ENCODE assay signal across 28 cellular contexts in the genomic region with DNA sequence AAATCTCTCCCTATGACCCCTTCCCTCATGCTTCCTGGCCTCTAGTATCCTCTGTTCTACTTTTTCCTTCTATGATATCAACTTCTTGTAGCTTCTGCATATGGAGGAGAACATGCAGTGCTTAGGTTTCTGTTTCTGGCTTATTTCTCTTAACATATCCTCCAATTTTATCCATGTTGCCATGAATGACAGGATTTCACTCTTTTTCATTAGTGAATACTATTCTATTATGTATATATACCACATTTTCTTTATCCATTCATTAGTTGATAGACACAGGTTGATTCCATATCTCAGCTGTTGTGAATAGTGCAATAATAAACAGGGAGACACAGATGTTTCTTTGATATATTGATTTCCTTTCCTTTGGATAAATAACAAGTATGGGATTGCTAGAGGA.
"Had no signal": no experiment of that assay in that cellular context is flagged by ENCODE, and none has a peak within 500 bp of the region (broad histone marks: within the 10 kb centered on the region; RNA-seq: fewer than 3 reads in every experiment).

No MANE protein-coding gene starts in this region.

- H3K27me3 Mint-ChIP-seq: stimulated activated memory B cell treated with anti-CD40 and anti-IgM and Interleukin-4, amounts not matched to agents 10 μg/mL and 1 μg/mL and 100 μg/mL, for 72 hours; stimulated activated naive B cell treated with anti-CD40 and anti-IgM and Interleukin-4, amounts not matched to agents 10 μg/mL and 1 μg/mL and 100 μg/mL, for 72 hours; stimulated activated naive CD8-positive, alpha-beta T cell treated with anti-CD3 and anti-CD28 coated beads, Interleukin-15, amount 100 ng/mL, for 72 hours; stimulated activated naive CD8-positive, alpha-beta T cell treated with anti-CD3 and anti-CD28 coated beads, Interleukin-15, Interleukin-2, amounts not matched to agents 100 ng/mL and 50 ng/mL, for 24 hours; type B pancreatic cell had no signal

- H3K36me3 Mint-ChIP-seq: stimulated activated effector memory CD8-positive, alpha-beta T cell treated with anti-CD3 and anti-CD28 coated beads, Interleukin-12 subunit alpha, Interleukin-12 subunit beta, amount 100 ng/mL, for 72 hours; type B pancreatic cell had no signal

- H3K4me1 Mint-ChIP-seq: stimulated activated effector memory CD8-positive, alpha-beta T cell treated with anti-CD3 and anti-CD28 coated beads, Interleukin-12 subunit alpha, Interleukin-12 subunit beta, amount 100 ng/mL, for 72 hours; stimulated activated naive CD8-positive, alpha-beta T cell treated with anti-CD3 and anti-CD28 coated beads, Interleukin-15, amount 100 ng/mL, for 72 hours had no signal

- H3K27ac Mint-ChIP-seq: stimulated activated effector memory CD8-positive, alpha-beta T cell treated with anti-CD3 and anti-CD28 coated beads, Interleukin-12 subunit alpha, Interleukin-12 subunit beta, amount 100 ng/mL, for 72 hours; stimulated activated memory B cell treated with anti-CD40 and anti-IgM and Interleukin-4, amounts not matched to agents 10 μg/mL and 1 μg/mL and 100 μg/mL, for 72 hours; stimulated activated naive B cell treated with anti-CD40 and anti-IgM and Interleukin-4, amounts not matched to agents 10 μg/mL and 1 μg/mL and 100 μg/mL, for 72 hours; stimulated activated naive CD8-positive, alpha-beta T cell treated with anti-CD3 and anti-CD28 coated beads, Interleukin-15, amount 100 ng/mL, for 72 hours; stimulated activated naive CD8-positive, alpha-beta T cell treated with anti-CD3 and anti-CD28 coated beads, Interleukin-15, Interleukin-2, amounts not matched to agents 100 ng/mL and 50 ng/mL, for 24 hours; type B pancreatic cell had no signal

- ATAC-seq: stimulated activated effector memory CD8-positive, alpha-beta T cell treated with anti-CD3 and anti-CD28 coated beads, Interleukin-12 subunit alpha, Interleukin-12 subunit beta, amount 100 ng/mL, for 72 hours; stimulated activated memory B cell treated with anti-CD40 and anti-IgM and Interleukin-4, amounts not matched to agents 10 μg/mL and 1 μg/mL and 100 μg/mL, for 72 hours; stimulated activated naive B cell treated with anti-CD40 and anti-IgM and Interleukin-4, amounts not matched to agents 10 μg/mL and 1 μg/mL and 100 μg/mL, for 72 hours; stimulated activated naive CD8-positive, alpha-beta T cell treated with anti-CD3 and anti-CD28 coated beads, Interleukin-15, amount 100 ng/mL, for 72 hours; stimulated activated naive CD8-positive, alpha-beta T cell treated with anti-CD3 and anti-CD28 coated beads, Interleukin-15, Interleukin-2, amounts not matched to agents 100 U/mL and 50 U/mL, for 24 hours; upper lobe of right lung had no signal

- H3K36me3 ChIP-seq: stomach, suprapubic skin, thoracic aorta, thyroid gland, tibial artery, tibial nerve, transverse colon, upper lobe of left lung, upper lobe of right lung, uterus, vagina had no signal

- H3K27ac ChIP-seq: stomach, suprapubic skin, testis, thoracic aorta, thyroid gland, tibial artery, tibial nerve, transverse colon, upper lobe of left lung, upper lobe of right lung, uterus, vagina had no signal

- H3K4me3 Mint-ChIP-seq: stimulated activated effector memory CD8-positive, alpha-beta T cell treated with anti-CD3 and anti-CD28 coated beads, Interleukin-12 subunit alpha, Interleukin-12 subunit beta, amount 100 ng/mL, for 72 hours; stimulated activated memory B cell treated with anti-CD40 and anti-IgM and Interleukin-4, amounts not matched to agents 10 μg/mL and 1 μg/mL and 100 μg/mL, for 72 hours; stimulated activated naive B cell treated with anti-CD40 and anti-IgM and Interleukin-4, amounts not matched to agents 10 μg/mL and 1 μg/mL and 100 μg/mL, for 72 hours; stimulated activated naive CD8-positive, alpha-beta T cell treated with anti-CD3 and anti-CD28 coated beads, Interleukin-15, amount 100 ng/mL, for 72 hours; stimulated activated naive CD8-positive, alpha-beta T cell treated with anti-CD3 and anti-CD28 coated beads, Interleukin-15, Interleukin-2, amounts not matched to agents 100 ng/mL and 50 ng/mL, for 24 hours; type B pancreatic cell had no signal

- H3K27me3 ChIP-seq: stomach, suprapubic skin, testis, thyroid gland, tibial artery, tibial nerve, transverse colon, upper lobe of left lung, upper lobe of right lung, uterus, vagina had no signal

- H3K4me3 ChIP-seq: stomach, suprapubic skin, testis, thoracic aorta, thyroid gland, tibial artery, tibial nerve, transverse colon, upper lobe of left lung, upper lobe of right lung, uterus, vagina had no signal

- H3K4me1 ChIP-seq: testis, thyroid gland, tibial nerve, upper lobe of right lung, uterus had no signal

- DNase-seq: stimulated activated CD4-positive, alpha-beta T cell treated with anti-CD3 and anti-CD28 coated beads, Interleukin-2, amount 100 ng/mL, for 48 hours; stimulated activated CD4-positive, alpha-beta T cell treated with anti-CD3 and anti-CD28 coated beads, Interleukin-4, amount 100 ng/mL, for 1 hour; stimulated activated CD4-positive, alpha-beta T cell treated with anti-CD3 and anti-CD28 coated beads, Interleukin-4, amount 100 ng/mL, for 24 hours; stimulated activated CD4-positive, alpha-beta T cell treated with anti-CD3 and anti-CD28 coated beads, Interleukin-4, amount 100 ng/mL, for 4 hours; stimulated activated CD8-positive, alpha-beta memory T cell treated with anti-CD3 and anti-CD28 coated beads, Interleukin-4, amount 100 ng/mL, for 48 hours; stimulated activated naive B cell treated with anti-CD40 and anti-IgM and Interleukin-4, amounts not matched to agents 10 μg/mL and 1 μg/mL and 100 μg/mL, for 72 hours; stimulated activated naive CD4-positive, alpha-beta T cell; stimulated activated naive CD4-positive, alpha-beta T cell treated with Interleukin-2 at 50 U/mL for 16 hours; stimulated activated naive CD8-positive, alpha-beta T cell treated with anti-CD3 and anti-CD28 coated beads, Interleukin-15, amount 100 ng/mL, for 72 hours; stimulated activated naive CD8-positive, alpha-beta T cell treated with anti-CD3 and anti-CD28 coated beads, Interleukin-15, Interleukin-2, amounts not matched to agents 100 U/mL and 50 U/mL, for 24 hours; stomach; substantia nigra; testis; thyroid gland; tibial artery; transverse colon; trophoblast cell; upper lobe of left lung; upper lobe of right lung; uterus had no signal

- H3K9me3 ChIP-seq: suprapubic skin, testis, thoracic aorta, thyroid gland, tibial artery, upper lobe of left lung, upper lobe of right lung, vagina had no signal
